19 cellular contexts compared by ENCODE assay signal in the genomic region with DNA sequence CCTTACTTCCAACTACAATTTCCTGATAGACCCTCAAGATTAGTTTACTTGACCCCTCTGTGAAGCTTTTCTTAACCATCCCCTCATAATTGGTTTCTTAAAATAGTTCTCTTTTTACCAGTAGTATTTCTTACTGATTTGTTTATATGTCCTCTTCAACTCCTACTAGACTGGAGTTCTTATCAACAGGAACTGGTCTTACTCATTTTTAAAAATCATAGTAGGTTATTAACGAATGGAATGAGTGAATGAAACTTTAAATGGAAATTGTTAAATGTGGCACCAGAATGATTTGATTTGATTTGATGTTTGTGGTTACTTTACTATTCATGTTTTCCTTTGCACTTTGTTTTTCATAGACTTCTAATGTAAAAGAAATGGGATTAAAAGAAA.
DNase-seq lines count a peak whose midpoint lies in the region; ATAC-seq and TF ChIP-seq lines count a peak whose summit lies in the region.
"Had no signal": no experiment of that assay in that cellular context is flagged by ENCODE, and none has a peak within 500 bp of the region (broad histone marks: within the 10 kb centered on the region; RNA-seq: fewer than 3 reads in every experiment).

No MANE protein-coding gene starts in this region.

- no peak for TF ChIP-seq POLR2A in upper lobe of left lung (IDR thresholded peaks at IDR 0.05)

- no peak overlapping the region for H3K4me3 ChIP-seq in upper lobe of left lung
- H3K4me3 ChIP-seq: A549; BLaER1 treated with 17β-estradiol and CSF1 and Interleukin-3, amounts not matched to agents 10 nM and 100 nM; GM23338 had no signal

- intact Hi-C loops in activated CD4-positive, alpha-beta T cell treated with anti-CD3 and anti-CD28 coated beads, Interleukin-2, amount 10 ng/mL, durations not matched to agents 24 days and 14 days (cut with micrococcal nuclease) = no loop called here

- H3K27me3 ChIP-seq in upper lobe of left lung = no peaks in the 10 kb centered on the region
- H3K27me3 ChIP-seq: BLaER1 treated with 17β-estradiol and CSF1 and Interleukin-3, amounts not matched to agents 10 nM and 100 nM had no signal

- TF ChIP-seq EP300 in upper lobe of left lung (IDR thresholded peaks at IDR 0.05) = no peak

- peaks cover 11% of the 10 kb centered on the region for H3K9me3 Mint-ChIP-seq in activated CD4-positive, alpha-beta T cell treated with anti-CD3 and anti-CD28 coated beads, Interleukin-2, amount 10 ng/mL, durations not matched to agents 24 days and 14 days
- peaks cover 4% of the 10 kb centered on the region for H3K9me3 Mint-ChIP-seq in stimulated activated naive CD8-positive, alpha-beta T cell treated with anti-CD3 and anti-CD28 coated beads, Interleukin-15, Interleukin-2, amounts not matched to agents 100 ng/mL and 50 ng/mL, for 24 hours
- H3K9me3 Mint-ChIP-seq in stimulated activated naive CD8-positive, alpha-beta T cell treated with anti-CD3 and anti-CD28 coated beads, Interleukin-15, amount 100 ng/mL, for 72 hours = no peaks in the 10 kb centered on the region
- H3K9me3 Mint-ChIP-seq in activated naive CD8-positive, alpha-beta T cell treated with anti-CD3 and anti-CD28 coated beads, Interleukin-2, amount 50 U/mL, for 24 hours = peaks cover 4% of the 10 kb centered on the region
- H3K9me3 Mint-ChIP-seq: GM23338 had no signal

- TF ChIP-seq CTCF in upper lobe of left lung (IDR thresholded peaks at IDR 0.05) = no peak

- DNase-seq in activated CD4-positive, alpha-beta T cell treated with anti-CD3 and anti-CD28 coated beads, Interleukin-2, amount 10 ng/mL, durations not matched to agents 24 days and 14 days = no peak
- DNase-seq in activated CD4-positive, alpha-beta T cell treated with anti-CD3 and anti-CD28 coated beads, Interleukin-2, amount 50 U/mL, for 4 hours = no peak
- DNase-seq in stimulated activated naive CD8-positive, alpha-beta T cell treated with anti-CD3 and anti-CD28 coated beads, Interleukin-15, amount 100 ng/mL, for 72 hours = no peak
- DNase-seq in activated naive CD8-positive, alpha-beta T cell treated with anti-CD3 and anti-CD28 coated beads, Interleukin-2, amount 50 U/mL, for 24 hours = no peak
- DNase-seq in T-helper 9 cell (no peak), upper lobe of left lung (no peak), NCI-H510A treated with DMSO at 0.1 percent for 48 hours (lab: John Stamatoyannopoulos, UW) (no peak)
- DNase-seq: GF-D8, Kasumi-1, NCI-H1105, NCI-H1694, NCI-H524 had no signal

- H3K9me3 ChIP-seq in upper lobe of left lung = no peaks in the 10 kb centered on the region
- H3K9me3 ChIP-seq: A549; BLaER1 treated with 17β-estradiol and CSF1 and Interleukin-3, amounts not matched to agents 10 nM and 100 nM had no signal

- H3K27ac Mint-ChIP-seq in activated CD4-positive, alpha-beta T cell treated with anti-CD3 and anti-CD28 coated beads, Interleukin-2, amount 10 ng/mL, durations not matched to agents 24 days and 14 days = peak overlapping the region; percentile 65
- peak overlapping the region; percentile 84 for H3K27ac Mint-ChIP-seq in stimulated activated naive CD8-positive, alpha-beta T cell treated with anti-CD3 and anti-CD28 coated beads, Interleukin-15, Interleukin-2, amounts not matched to agents 100 ng/mL and 50 ng/mL, for 24 hours
- H3K27ac Mint-ChIP-seq in stimulated activated naive CD8-positive, alpha-beta T cell treated with anti-CD3 and anti-CD28 coated beads, Interleukin-15, amount 100 ng/mL, for 72 hours = peak overlapping the region in 1 of 2 donors; percentile 59
- peak overlapping the region; percentile 85 for H3K27ac Mint-ChIP-seq in activated naive CD8-positive, alpha-beta T cell treated with anti-CD3 and anti-CD28 coated beads, Interleukin-2, amount 50 U/mL, for 24 hours
- H3K27ac Mint-ChIP-seq: GM23338 had no signal

- 48 to 56% methylated on average over 1 of the region's 1 CpG for WGBS in upper lobe of left lung, 2 donors

- ATAC-seq in stimulated activated naive CD8-positive, alpha-beta T cell treated with anti-CD3 and anti-CD28 coated beads, Interleukin-15, amount 100 ng/mL, for 72 hours = no peak
- ATAC-seq in activated naive CD8-positive, alpha-beta T cell treated with anti-CD3 and anti-CD28 coated beads, Interleukin-2, amount 50 U/mL, for 24 hours = peak; percentile 54
- no peak for ATAC-seq in upper lobe of left lung (ENCODE audit: low FRiP score in 2 of 2)
- ATAC-seq: GM23338, HCT116 had no signal

- H3K27me3 Mint-ChIP-seq in activated CD4-positive, alpha-beta T cell treated with anti-CD3 and anti-CD28 coated beads, Interleukin-2, amount 10 ng/mL, durations not matched to agents 24 days and 14 days = no peaks in the 10 kb centered on the region
- peaks cover 4% of the 10 kb centered on the region for H3K27me3 Mint-ChIP-seq in stimulated activated naive CD8-positive, alpha-beta T cell treated with anti-CD3 and anti-CD28 coated beads, Interleukin-15, Interleukin-2, amounts not matched to agents 100 ng/mL and 50 ng/mL, for 24 hours
- H3K27me3 Mint-ChIP-seq in stimulated activated naive CD8-positive, alpha-beta T cell treated with anti-CD3 and anti-CD28 coated beads, Interleukin-15, amount 100 ng/mL, for 72 hours = no peaks in the 10 kb centered on the region
- peaks cover 5% of the 10 kb centered on the region for H3K27me3 Mint-ChIP-seq in activated naive CD8-positive, alpha-beta T cell treated with anti-CD3 and anti-CD28 coated beads, Interleukin-2, amount 50 U/mL, for 24 hours
- H3K27me3 Mint-ChIP-seq: IgD-negative memory B cell had no signal

- H3K4me1 Mint-ChIP-seq in activated CD4-positive, alpha-beta T cell treated with anti-CD3 and anti-CD28 coated beads, Interleukin-2, amount 10 ng/mL, durations not matched to agents 24 days and 14 days = peaks cover 20% of the 10 kb centered on the region
- H3K4me1 Mint-ChIP-seq in stimulated activated naive CD8-positive, alpha-beta T cell treated with anti-CD3 and anti-CD28 coated beads, Interleukin-15, Interleukin-2, amounts not matched to agents 100 ng/mL and 50 ng/mL, for 24 hours (ENCODE audit: low read depth) = peaks cover 36% of the 10 kb centered on the region
- H3K4me1 Mint-ChIP-seq in stimulated activated naive CD8-positive, alpha-beta T cell treated with anti-CD3 and anti-CD28 coated beads, Interleukin-15, amount 100 ng/mL, for 72 hours = peaks cover 34% of the 10 kb centered on the region
- peaks cover 37% of the 10 kb centered on the region for H3K4me1 Mint-ChIP-seq in activated naive CD8-positive, alpha-beta T cell treated with anti-CD3 and anti-CD28 coated beads, Interleukin-2, amount 50 U/mL, for 24 hours

- H3K36me3 ChIP-seq in upper lobe of left lung = no peaks in the 10 kb centered on the region

- no peak overlapping the region for H3K4me3 Mint-ChIP-seq in activated CD4-positive, alpha-beta T cell treated with anti-CD3 and anti-CD28 coated beads, Interleukin-2, amount 10 ng/mL, durations not matched to agents 24 days and 14 days
- H3K4me3 Mint-ChIP-seq in stimulated activated naive CD8-positive, alpha-beta T cell treated with anti-CD3 and anti-CD28 coated beads, Interleukin-15, Interleukin-2, amounts not matched to agents 100 ng/mL and 50 ng/mL, for 24 hours = no peak overlapping the region
- no peak overlapping the region for H3K4me3 Mint-ChIP-seq in stimulated activated naive CD8-positive, alpha-beta T cell treated with anti-CD3 and anti-CD28 coated beads, Interleukin-15, amount 100 ng/mL, for 72 hours
- H3K4me3 Mint-ChIP-seq in activated naive CD8-positive, alpha-beta T cell treated with anti-CD3 and anti-CD28 coated beads, Interleukin-2, amount 50 U/mL, for 24 hours = peak overlapping the region; percentile 37
- H3K4me3 Mint-ChIP-seq: GM23338 had no signal

- peaks cover 2% of the 10 kb centered on the region for H3K36me3 Mint-ChIP-seq in activated CD4-positive, alpha-beta T cell treated with anti-CD3 and anti-CD28 coated beads, Interleukin-2, amount 10 ng/mL, durations not matched to agents 24 days and 14 days (ENCODE audit: low read depth)
- peaks cover 4% of the 10 kb centered on the region for H3K36me3 Mint-ChIP-seq in stimulated activated naive CD8-positive, alpha-beta T cell treated with anti-CD3 and anti-CD28 coated beads, Interleukin-15, Interleukin-2, amounts not matched to agents 100 ng/mL and 50 ng/mL, for 24 hours (ENCODE audit: low read depth)
- H3K36me3 Mint-ChIP-seq in activated naive CD8-positive, alpha-beta T cell treated with anti-CD3 and anti-CD28 coated beads, Interleukin-2, amount 50 U/mL, for 24 hours (ENCODE audit: low read depth) = peaks cover 5% of the 10 kb centered on the region

- H3K27ac ChIP-seq in upper lobe of left lung = no peak overlapping the region
- H3K27ac ChIP-seq: BLaER1 treated with 17β-estradiol and CSF1 and Interleukin-3, amounts not matched to agents 10 nM and 100 nM; HL-60 had no signal

- peaks cover 0 to 2% (median 0%) of the 10 kb centered on the region in 4 donors for H3K4me1 ChIP-seq in upper lobe of left lung
